11 cellular contexts compared by ENCODE assay signal in the genomic region with DNA sequence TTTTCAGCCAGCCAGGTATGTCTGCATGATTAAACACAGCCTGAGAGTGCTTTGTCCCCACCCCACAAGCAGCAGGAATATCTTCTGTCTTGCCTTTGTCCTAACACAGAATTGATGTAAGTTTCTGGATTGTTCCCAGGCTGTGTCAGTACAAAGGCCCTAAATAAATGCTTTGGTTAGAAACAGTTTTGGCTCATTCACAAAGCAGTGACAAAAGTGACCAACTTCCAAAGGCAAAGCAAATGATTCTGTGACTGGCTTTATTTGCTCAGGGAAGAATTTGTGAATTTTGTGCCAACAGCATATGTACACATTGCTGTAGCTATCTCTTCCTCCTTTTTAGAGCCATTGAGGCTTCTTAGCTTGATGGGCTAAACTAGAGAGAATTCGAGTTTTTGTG.
"Had no signal": no experiment of that assay in that cellular context is flagged by ENCODE, and none has a peak within 500 bp of the region (broad histone marks: within the 10 kb centered on the region; RNA-seq: fewer than 3 reads in every experiment).

No MANE protein-coding gene starts in this region.

- H3K4me3 Mint-ChIP-seq: dendritic cell treated with granulocyte-macrophage colony-stimulating factor and Interleukin-4, amounts not matched to agents 40 ng/mL and 50 ng/mL, for 4 days; memory B cell; nephron progenitor cell; stimulated activated naive CD8-positive, alpha-beta T cell treated with anti-CD3 and anti-CD28 coated beads, Interleukin-15, Interleukin-2, amounts not matched to agents 100 ng/mL and 50 ng/mL, for 24 hours; T-helper 17 cell had no signal

- H3K4me1 Mint-ChIP-seq: memory B cell, T-helper 17 cell had no signal

- DNase-seq: activated naive CD4-positive, alpha-beta T cell treated with anti-CD3 and anti-CD28 coated beads, Interleukin-2, amount 50 U/mL, for 16 hours; nephron progenitor cell; stimulated activated CD4-positive, alpha-beta T cell treated with anti-CD3 and anti-CD28 coated beads, Interleukin-4, amount 100 ng/mL, for 1 hour; stimulated activated CD8-positive, alpha-beta memory T cell treated with anti-CD3 and anti-CD28 coated beads, Interleukin-4, amount 100 ng/mL, for 48 hours; T-helper 17 cell; thyroid gland had no signal

- H3K27ac Mint-ChIP-seq: dendritic cell treated with granulocyte-macrophage colony-stimulating factor and Interleukin-4, amounts not matched to agents 40 ng/mL and 50 ng/mL, for 4 days; memory B cell; nephron progenitor cell; stimulated activated naive CD8-positive, alpha-beta T cell treated with anti-CD3 and anti-CD28 coated beads, Interleukin-15, Interleukin-2, amounts not matched to agents 100 ng/mL and 50 ng/mL, for 24 hours; T-helper 17 cell had no signal

- H3K36me3 Mint-ChIP-seq: brain, memory B cell had no signal

- H3K27me3 Mint-ChIP-seq: brain; dendritic cell treated with granulocyte-macrophage colony-stimulating factor and Interleukin-4, amounts not matched to agents 40 ng/mL and 50 ng/mL, for 4 days; stimulated activated naive CD8-positive, alpha-beta T cell treated with anti-CD3 and anti-CD28 coated beads, Interleukin-15, Interleukin-2, amounts not matched to agents 100 ng/mL and 50 ng/mL, for 24 hours; T-helper 17 cell had no signal

- H3K9me3 Mint-ChIP-seq: dendritic cell treated with granulocyte-macrophage colony-stimulating factor and Interleukin-4, amounts not matched to agents 40 ng/mL and 50 ng/mL, for 4 days; memory B cell; nephron progenitor cell; stimulated activated naive CD8-positive, alpha-beta T cell treated with anti-CD3 and anti-CD28 coated beads, Interleukin-15, Interleukin-2, amounts not matched to agents 100 ng/mL and 50 ng/mL, for 24 hours had no signal

- ATAC-seq: esophagus mucosa, T-helper 17 cell had no signal
